Comparison of ENCODE assay signal across 8 cellular contexts in genomic region chr11:32333335-32333991, GRCh38.
A peak's percentile ranks its signal among the peaks of the same experiment; 100 is the strongest.
DNase-seq lines count a peak whose midpoint lies in the region; ATAC-seq and TF ChIP-seq lines count a peak whose summit lies in the region.

No MANE protein-coding gene starts in this region.

- H3K27ac Mint-ChIP-seq in nephron (peak overlapping the region; percentile 86 to 93 (median 90)), type B pancreatic cell (peak overlapping the region; percentile 31)

- DNase-seq in AG20443 (ENCODE audit: low spot score) (peak; percentile 79), foreskin fibroblast (peak; percentile 32 to 63), type B pancreatic cell (ENCODE audit: extremely low spot score, unreplicated experiment) (no peak), GOT3 (lab: John Stamatoyannopoulos, UW) (no peak)
- peak; percentile 49 to 51 for DNase-seq in activated T-cell treated with anti-CD3 and anti-CD28 coated beads, Interleukin-2, amount 50 U/mL, for 48 hours

- ATAC-seq in HG03159 (IDR thresholded peaks at IDR 0.05; ENCODE audit: unreplicated experiment), result peak; percentile 49
- ATAC-seq in HG02970 (IDR thresholded peaks at IDR 0.05; ENCODE audit: low FRiP score, unreplicated experiment), result no peak

- peaks cover 26% of the 10 kb centered on the region for H3K27me3 Mint-ChIP-seq in nephron (ENCODE audit: low read depth)
- peaks cover 36% of the 10 kb centered on the region for H3K27me3 Mint-ChIP-seq in type B pancreatic cell

- peak; percentile 40 for TF ChIP-seq CTCF in foreskin fibroblast (IDR thresholded peaks at IDR 0.05; ENCODE audit: low read depth, low read length)
- peak; percentile 14 to 36 (median 19) for TF ChIP-seq CTCF in nephron (IDR thresholded peaks at IDR 0.05; ENCODE audit: unreplicated experiment in 3 of 3)
- peak; percentile 58 for TF ChIP-seq CTCF in type B pancreatic cell (conservative IDR thresholded peaks at IDR 0.05)

- H3K4me3 Mint-ChIP-seq in nephron (peak overlapping the region; percentile 67 to 79 (median 76)), type B pancreatic cell (peak overlapping the region; percentile 85)

- H3K36me3 Mint-ChIP-seq in nephron (ENCODE audit: low read depth), result no peaks in the 10 kb centered on the region
- no peaks in the 10 kb centered on the region for H3K36me3 Mint-ChIP-seq in type B pancreatic cell

- no peaks in the 10 kb centered on the region for H3K9me3 Mint-ChIP-seq in nephron
- peaks cover 4% of the 10 kb centered on the region for H3K9me3 Mint-ChIP-seq in type B pancreatic cell

- H3K4me3 ChIP-seq in foreskin fibroblast (ENCODE audit: low read depth in 1 of 2, low read length in 2 of 2), result peak overlapping the region; percentile 34 to 42

- H3K4me1 Mint-ChIP-seq in nephron, result peaks cover 35% of the 10 kb centered on the region
- peaks cover 25% of the 10 kb centered on the region for H3K4me1 Mint-ChIP-seq in type B pancreatic cell (ENCODE audit: unreplicated experiment)

Comparison
In these comparisons a context has a peak if more than half of its experiments do, and no peak if none do; other contexts are left out.
1. DNase-seq: peak in AG20443 (single experiment), activated T-cell treated with anti-CD3 and anti-CD28 coated beads, Interleukin-2, amount 50 U/mL, for 48 hours (2 of 2) and foreskin fibroblast (2 of 2); none in type B pancreatic cell (single experiment) and GOT3 (single experiment).
2. Peak in every context shown above with its lines, with median percentiles within 50 percentile points of each other: CTCF ChIP-seq.